ENCODE assay signal across 12 cellular contexts in genomic region chr3:197790033-197790432, GRCh38. TPM values are rescaled to one million over a fixed set of nuclear protein-coding genes. Genes with fewer than 3 reads are reported as not detected.
DNase-seq lines count a peak whose midpoint lies in the region; ATAC-seq and TF ChIP-seq lines count a peak whose summit lies in the region.
"Had no signal": no experiment of that assay in that cellular context is flagged by ENCODE, and none has a peak within 500 bp of the region (broad histone marks: within the 10 kb centered on the region; RNA-seq: fewer than 3 reads in every experiment).

No MANE protein-coding gene starts in this region.

- intact Hi-C loops in CD4-positive, alpha-beta memory T cell (cut with micrococcal nuclease), result loop anchor here (2.0 to 5.0 kb wide), 2 partner anchors 39 to 57 kb away; no protein-coding TSS in a partner anchor
- intact Hi-C loops in sciatic nerve (cut with DNase I), result no loop called here

- no peak for TF ChIP-seq CTCF in HL-60 (IDR thresholded peaks at IDR 0.05; ENCODE audit: insufficient read depth, low read length)

- CTCF ChIA-PET in CD4-positive, alpha-beta memory T cell (lab: Charles Lee; ENCODE audit: partially characterized antibody), result interaction anchor here (1.3 to 1.4 kb wide), 3 partner anchors 11 to 41 kb away, joined by 3 to 5 read pairs (median 4); no protein-coding TSS in a partner anchor

- H3K9me3 ChIP-seq in CD4-positive, alpha-beta memory T cell (ENCODE audit: control insufficient read depth in 1 of 2, low read length in 2 of 2), result no peaks in the 10 kb centered on the region
- H3K9me3 ChIP-seq: adrenal gland, upper lobe of left lung had no signal

- H3K9me3 Mint-ChIP-seq in CD4-positive, alpha-beta memory T cell, result no peaks in the 10 kb centered on the region
- no peaks in the 10 kb centered on the region for H3K9me3 Mint-ChIP-seq in activated naive CD8-positive, alpha-beta T cell treated with anti-CD3 and anti-CD28 coated beads for 36 hours
- no peaks in the 10 kb centered on the region for H3K9me3 Mint-ChIP-seq in naive thymus-derived CD8-positive, alpha-beta T cell

- no peak for ATAC-seq in naive thymus-derived CD8-positive, alpha-beta T cell
- no peak for ATAC-seq in sciatic nerve
- no peak for ATAC-seq in HG02763 (IDR thresholded peaks at IDR 0.05; ENCODE audit: unreplicated experiment)

- H3K4me3 Mint-ChIP-seq in CD4-positive, alpha-beta memory T cell, result peak overlapping the region; percentile 91 to 99 (median 96)
- peak overlapping the region; percentile 93 for H3K4me3 Mint-ChIP-seq in activated naive CD8-positive, alpha-beta T cell treated with anti-CD3 and anti-CD28 coated beads for 36 hours
- peak overlapping the region; percentile 88 to 99 (median 92) for H3K4me3 Mint-ChIP-seq in naive thymus-derived CD8-positive, alpha-beta T cell

- H3K4me1 Mint-ChIP-seq in CD4-positive, alpha-beta memory T cell, result peaks cover 18 to 38% (median 27%) of the 10 kb centered on the region in 4 donors
- peaks cover 32% of the 10 kb centered on the region for H3K4me1 Mint-ChIP-seq in activated naive CD8-positive, alpha-beta T cell treated with anti-CD3 and anti-CD28 coated beads for 36 hours
- H3K4me1 Mint-ChIP-seq in naive thymus-derived CD8-positive, alpha-beta T cell, result peaks cover 4 to 38% (median 28%) of the 10 kb centered on the region in 4 donors

- DNase-seq in CD4-positive, alpha-beta memory T cell, result no peak
- DNase-seq in HL-60 (ENCODE audit: low read depth in 1 of 2, low spot score in 1 of 2) (no peak), DMS 273 (lab: John Stamatoyannopoulos, UW; ENCODE audit: unreplicated experiment) (no peak), SIG-M5 (lab: John Stamatoyannopoulos, UW) (no peak), sciatic nerve (ENCODE audit: low spot score) (no peak)
- DNase-seq in activated naive CD8-positive, alpha-beta T cell treated with anti-CD3 and anti-CD28 coated beads for 36 hours, result no peak
- DNase-seq in naive thymus-derived CD8-positive, alpha-beta T cell, result no peak
- DNase-seq: adrenal gland, NCI-H1048, NCI-H774, upper lobe of left lung had no signal

- no peaks in the 10 kb centered on the region for H3K27me3 ChIP-seq in CD4-positive, alpha-beta memory T cell (ENCODE audit: insufficient read depth, low read length)
- no peaks in the 10 kb centered on the region for H3K27me3 ChIP-seq in HL-60 (ENCODE audit: insufficient read depth, poor library complexity, severe bottlenecking)
- H3K27me3 ChIP-seq: adrenal gland, upper lobe of left lung had no signal

- H3K36me3 ChIP-seq in CD4-positive, alpha-beta memory T cell (ENCODE audit: insufficient read depth, low read length), result no peaks in the 10 kb centered on the region

- no peak overlapping the region for H3K27ac ChIP-seq in CD4-positive, alpha-beta memory T cell (ENCODE audit: low read depth, low read length)
- H3K27ac ChIP-seq in HL-60 (replicated peaks), result peak overlapping the region; percentile 97; the same call in 1 of the 2 replicates

- POLR2A ChIA-PET in CD4-positive, alpha-beta memory T cell (lab: Charles Lee; ENCODE audit: partially characterized antibody), result interaction anchor here (0.8 to 3.9 kb wide), 4 partner anchors 14 to 1441 kb away, joined by 3 to 42 read pairs (median 15); partner anchors contain the start of gene FYTTD1
- POLR2A ChIA-PET in naive thymus-derived CD8-positive, alpha-beta T cell (lab: Charles Lee), result interaction anchor here (2.1 kb wide), 1 partner anchor 40 kb away, joined by 24 read pairs; the partner anchor contains the start of gene FYTTD1

- H3K36me3 Mint-ChIP-seq in CD4-positive, alpha-beta memory T cell, result peaks cover 0 to 21% of the 10 kb centered on the region in 2 donors
- H3K36me3 Mint-ChIP-seq in activated naive CD8-positive, alpha-beta T cell treated with anti-CD3 and anti-CD28 coated beads for 36 hours, result peaks cover 1% of the 10 kb centered on the region
- peaks cover 0 to 6% (median 3%) of the 10 kb centered on the region in 3 donors for H3K36me3 Mint-ChIP-seq in naive thymus-derived CD8-positive, alpha-beta T cell

- no peaks in the 10 kb centered on the region for H3K27me3 Mint-ChIP-seq in CD4-positive, alpha-beta memory T cell
- H3K27me3 Mint-ChIP-seq in activated naive CD8-positive, alpha-beta T cell treated with anti-CD3 and anti-CD28 coated beads for 36 hours, result no peaks in the 10 kb centered on the region
- H3K27me3 Mint-ChIP-seq in naive thymus-derived CD8-positive, alpha-beta T cell, result no peaks in the 10 kb centered on the region

- peaks cover 26% of the 10 kb centered on the region for H3K4me1 ChIP-seq in CD4-positive, alpha-beta memory T cell (ENCODE audit: insufficient read depth, low read length)

- no peak overlapping the region for H3K4me3 ChIP-seq in CD4-positive, alpha-beta memory T cell (ENCODE audit: low read length in 2 of 2)
- H3K4me3 ChIP-seq in HL-60 (replicated peaks; ENCODE audit: insufficient read depth, low read length), result no peak overlapping the region

- peak overlapping the region; percentile 94 to 98 (median 96) for H3K27ac Mint-ChIP-seq in CD4-positive, alpha-beta memory T cell
- peak overlapping the region; percentile 96 for H3K27ac Mint-ChIP-seq in activated naive CD8-positive, alpha-beta T cell treated with anti-CD3 and anti-CD28 coated beads for 36 hours
- peak overlapping the region; percentile 91 to 99 (median 97) for H3K27ac Mint-ChIP-seq in naive thymus-derived CD8-positive, alpha-beta T cell

RNA-seq across cellular contexts. Expression of gene LRCH3, which starts 1.0 kb away (rescaled TPM):
- 10 to 100 TPM; 76.0 to 87.7 TPM for total RNA-seq in CD4-positive, alpha-beta memory T cell
- 10 to 100 TPM in 1 of 2 donors, 1 to 10 TPM in 1; 7.4 to 21.5 TPM for polyA plus RNA-seq in CD4-positive, alpha-beta memory T cell
- 10 to 100 TPM; 33.6 to 34.4 TPM for total RNA-seq in activated naive CD8-positive, alpha-beta T cell treated with anti-CD3 and anti-CD28 coated beads for 36 hours
- 10 to 100 TPM; 70.2 to 81.8 TPM for total RNA-seq in naive thymus-derived CD8-positive, alpha-beta T cell
- polyA plus RNA-seq in naive thymus-derived CD8-positive, alpha-beta T cell, result 10 to 100 TPM; 11.7 to 20.4 (median 16.6) TPM
- 89.7 TPM for total RNA-seq in sciatic nerve

RNA-seq across cellular contexts. Expression of gene FYTTD1, which starts 40.4 kb away (rescaled TPM):
- 10 to 100 TPM; 60.0 to 60.2 TPM for total RNA-seq in CD4-positive, alpha-beta memory T cell
- 100 to 1,000 TPM in 1 of 2 donors, 10 to 100 TPM in 1; 98.6 to 120 TPM for polyA plus RNA-seq in CD4-positive, alpha-beta memory T cell
- total RNA-seq in activated naive CD8-positive, alpha-beta T cell treated with anti-CD3 and anti-CD28 coated beads for 36 hours, result 10 to 100 TPM; 23.2 to 25.0 TPM
- 10 to 100 TPM; 66.4 to 70.2 TPM for total RNA-seq in naive thymus-derived CD8-positive, alpha-beta T cell
- 100 to 1,000 TPM in 1 of 3 donors, 10 to 100 TPM in 2; 93.5 to 123 (median 93.7) TPM for polyA plus RNA-seq in naive thymus-derived CD8-positive, alpha-beta T cell
- total RNA-seq in sciatic nerve, result 66.8 TPM

RNA-seq across cellular contexts. Expression of gene RUBCN, which starts 53.3 kb away (rescaled TPM):
- 10 to 100 TPM; 64.0 to 69.6 TPM for total RNA-seq in CD4-positive, alpha-beta memory T cell
- polyA plus RNA-seq in CD4-positive, alpha-beta memory T cell, result 10 to 100 TPM; 13.2 to 26.5 TPM
- 10 to 100 TPM; 23.7 to 24.7 TPM for total RNA-seq in activated naive CD8-positive, alpha-beta T cell treated with anti-CD3 and anti-CD28 coated beads for 36 hours
- 10 to 100 TPM; 63.8 to 70.3 TPM for total RNA-seq in naive thymus-derived CD8-positive, alpha-beta T cell
- polyA plus RNA-seq in naive thymus-derived CD8-positive, alpha-beta T cell, result 10 to 100 TPM; 20.3 to 23.6 (median 21.7) TPM
- 47.9 TPM for total RNA-seq in sciatic nerve
